ENCODE assay signal across 8 cellular contexts in the genomic region with DNA sequence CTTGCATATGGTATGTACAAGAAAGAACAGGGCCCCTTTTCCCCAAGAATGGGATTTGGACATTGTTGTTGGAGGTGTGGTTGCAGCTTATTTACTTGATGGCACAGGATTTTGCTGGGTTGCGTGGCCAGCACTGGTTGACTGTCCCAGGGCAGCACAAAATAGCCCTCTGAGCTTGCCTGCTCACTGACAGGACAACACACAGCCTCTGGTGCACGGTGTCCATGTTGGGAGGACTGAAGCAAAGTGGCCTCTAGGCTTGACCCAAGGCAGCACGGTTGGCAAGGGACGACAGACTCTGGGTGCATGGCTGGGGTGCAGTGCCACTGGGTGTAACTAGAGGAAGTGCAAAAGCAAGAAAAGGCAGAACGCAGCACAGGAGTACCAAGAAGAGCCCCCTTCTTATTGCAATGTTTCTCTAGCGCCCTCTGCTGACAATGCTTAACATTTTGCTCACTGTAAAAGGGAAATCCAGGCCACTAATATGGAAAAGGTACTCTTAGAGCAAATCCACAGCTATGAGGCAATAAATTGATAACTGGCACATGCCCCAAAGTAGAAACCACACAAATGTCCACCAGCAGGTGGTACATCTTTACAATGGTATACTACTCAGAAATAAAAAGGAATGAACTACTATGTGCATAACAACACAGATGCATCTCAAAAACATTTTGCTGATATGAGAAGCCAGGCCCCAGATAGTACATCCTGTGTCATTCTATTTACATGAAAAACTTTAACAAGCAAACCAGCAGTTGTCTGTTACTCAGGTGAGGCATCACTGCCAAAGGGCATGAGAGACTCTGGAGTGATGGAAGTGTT. TPM values are rescaled to one million over a fixed set of nuclear protein-coding genes. Genes with fewer than 3 reads are reported as not detected.
DNase-seq lines count a peak whose midpoint lies in the region; ATAC-seq and TF ChIP-seq lines count a peak whose summit lies in the region.

No MANE protein-coding gene starts in this region.

- H4K20me1 ChIP-seq in osteoblast (ENCODE audit: insufficient read depth, low read length) = no peaks in the 10 kb centered on the region

- TF ChIP-seq CTCF in epithelial cell of esophagus (IDR thresholded peaks at IDR 0.05; ENCODE audit: insufficient read depth, low read depth, low read length, missing control alignments) = peak; percentile 68
- TF ChIP-seq CTCF in osteoblast (IDR thresholded peaks at IDR 0.05; ENCODE audit: extremely low read depth, low read depth, low read length) = peak; percentile 79

- no peak overlapping the region for H3K4me3 ChIP-seq in epithelial cell of esophagus (ENCODE audit: low read length)
- H3K4me3 ChIP-seq in osteoblast (ENCODE audit: insufficient read depth, low read length) = no peak overlapping the region

- no peak for ATAC-seq in GM21528 (IDR thresholded peaks at IDR 0.05; ENCODE audit: low FRiP score, unreplicated experiment)

- H3K27me3 ChIP-seq in osteoblast (ENCODE audit: insufficient read depth, low read length) = no peaks in the 10 kb centered on the region

- H3K9me3 ChIP-seq in osteoblast (ENCODE audit: low read depth, low read length) = no peaks in the 10 kb centered on the region

- H3K27ac ChIP-seq in osteoblast (ENCODE audit: low read depth, low read length) = no peak overlapping the region

- H3K79me2 ChIP-seq in osteoblast (ENCODE audit: insufficient read depth, low read length) = no peaks in the 10 kb centered on the region

- no peak overlapping the region for H3K4me2 ChIP-seq in osteoblast (ENCODE audit: insufficient read depth, low read length)

- DNase-seq in stimulated activated CD4-positive, alpha-beta T cell treated with anti-CD3 and anti-CD28 coated beads, Interleukin-2, amount 100 ng/mL, for 48 hours = peak; percentile 34 to 36
- DNase-seq in stimulated activated CD4-positive, alpha-beta T cell treated with anti-CD3 and anti-CD28 coated beads, Interleukin-4, amount 100 ng/mL, for 1 hour = no peak
- DNase-seq in NCI-H1048 (lab: John Stamatoyannopoulos, UW) (peak; percentile 20), SHP77 (lab: John Stamatoyannopoulos, UW) (peak; percentile 59 to 61), epithelial cell of esophagus (ENCODE audit: low read depth) (peak; percentile 64), osteoblast (ENCODE audit: insufficient read length, low spot score, missing footprints) (no peak)
- DNase-seq in activated naive CD4-positive, alpha-beta T cell treated with anti-CD3 and anti-CD28 coated beads, Interleukin-2, amount 50 U/mL, for 16 hours = no peak

- H3K36me3 ChIP-seq in osteoblast (ENCODE audit: insufficient read depth, low read length) = no peaks in the 10 kb centered on the region

- H2AFZ ChIP-seq in osteoblast (ENCODE audit: low read length) = no peak overlapping the region

- H3K4me1 ChIP-seq in osteoblast (ENCODE audit: insufficient read depth, low read length) = peaks cover 6% of the 10 kb centered on the region

RNA-seq across cellular contexts. Expression of a gene that starts 47.4 kb away (rescaled TPM):
- total RNA-seq in osteoblast = 8.5 and 15.6 TPM in 2 replicates

Comparison
In these comparisons a context has a peak if more than half of its experiments do, and no peak if none do; other contexts are left out.
1. DNase-seq: peak in stimulated activated CD4-positive, alpha-beta T cell treated with anti-CD3 and anti-CD28 coated beads, Interleukin-2, amount 100 ng/mL, for 48 hours (2 of 2), NCI-H1048 (single experiment), SHP77 (2 of 2) and epithelial cell of esophagus (single experiment); none in stimulated activated CD4-positive, alpha-beta T cell treated with anti-CD3 and anti-CD28 coated beads, Interleukin-4, amount 100 ng/mL, for 1 hour (single experiment), osteoblast (single experiment) and activated naive CD4-positive, alpha-beta T cell treated with anti-CD3 and anti-CD28 coated beads, Interleukin-2, amount 50 U/mL, for 16 hours (single experiment).